1 cellular context compared by ENCODE assay signal in the genomic region with DNA sequence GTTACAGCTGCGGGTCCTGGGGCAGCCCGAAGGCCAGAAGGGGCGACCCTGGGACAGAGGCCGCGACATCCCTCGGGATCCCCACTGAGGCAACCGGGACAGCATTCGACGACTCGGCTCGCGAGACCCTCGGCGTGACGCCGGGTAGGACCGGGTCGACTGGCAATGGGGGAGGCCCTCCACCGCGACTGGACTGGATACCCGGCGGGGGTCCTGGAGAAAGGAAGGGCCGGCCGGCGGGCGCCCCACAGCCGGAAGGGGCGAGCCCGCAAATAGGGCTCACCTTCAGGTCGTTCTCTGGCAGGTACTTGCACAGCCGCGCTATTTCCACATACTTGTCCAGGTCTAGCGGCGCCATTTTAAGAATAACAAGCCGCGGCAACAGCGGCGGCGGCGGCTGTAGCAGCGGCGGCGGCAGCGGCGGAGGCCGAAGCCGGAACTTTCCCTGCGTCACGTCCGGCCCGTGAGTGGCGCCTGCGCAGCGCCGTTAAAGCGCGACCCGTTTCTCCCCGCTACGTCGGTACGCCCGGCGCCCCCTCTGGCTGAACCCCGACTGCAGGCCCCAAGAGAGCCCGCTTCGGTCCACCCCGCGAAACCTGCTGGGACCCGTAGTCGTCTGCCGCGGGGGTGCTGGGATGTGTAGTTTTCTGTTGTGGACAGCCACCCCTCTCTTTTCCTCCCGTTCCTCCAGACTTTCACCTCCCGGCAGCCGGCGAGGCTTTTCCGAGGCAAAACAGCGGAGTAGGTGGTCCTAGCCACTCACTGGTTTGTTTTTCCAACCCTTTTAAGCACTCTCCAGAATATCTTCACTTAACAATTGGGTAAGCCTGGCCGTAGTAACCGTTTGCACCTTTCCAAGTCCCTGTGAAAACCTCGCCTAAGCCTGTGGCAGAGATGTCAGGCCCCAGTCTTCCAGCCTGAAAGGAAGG.
TF ChIP-seq lines count a peak whose summit lies in the region.

A gene (minus strand): TSS at position 443 of the 929 bp plus-strand sequence. CDS start 85 bp downstream, at position 358.

TF ChIP-seq in A549, 52 proteins besides CTCF, POLR2A, EP300 and RAD21 (continued from another document):
- TF ChIP-seq, protein P1, sequence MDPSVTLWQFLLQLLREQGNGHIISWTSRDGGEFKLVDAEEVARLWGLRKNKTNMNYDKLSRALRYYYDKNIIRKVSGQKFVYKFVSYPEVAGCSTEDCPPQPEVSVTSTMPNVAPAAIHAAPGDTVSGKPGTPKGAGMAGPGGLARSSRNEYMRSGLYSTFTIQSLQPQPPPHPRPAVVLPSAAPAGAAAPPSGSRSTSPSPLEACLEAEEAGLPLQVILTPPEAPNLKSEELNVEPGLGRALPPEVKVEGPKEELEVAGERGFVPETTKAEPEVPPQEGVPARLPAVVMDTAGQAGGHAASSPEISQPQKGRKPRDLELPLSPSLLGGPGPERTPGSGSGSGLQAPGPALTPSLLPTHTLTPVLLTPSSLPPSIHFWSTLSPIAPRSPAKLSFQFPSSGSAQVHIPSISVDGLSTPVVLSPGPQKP (IDR thresholded peaks at IDR 0.05; ENCODE audit: low read depth, low read length), result no peak
- TF ChIP-seq POLR2AphosphoS2 (conservative IDR thresholded peaks at IDR 0.05; ENCODE audit: low read length) (no peak), JUNB (IDR thresholded peaks at IDR 0.05) (no peak), HEYL (CRISPR knock-in tag; IDR thresholded peaks at IDR 0.05) (no peak), ZNF302 (CRISPR knock-in tag; IDR thresholded peaks at IDR 0.05) (no peak), ZFP36 (IDR thresholded peaks at IDR 0.05; ENCODE audit: borderline replicate concordance, partially characterized antibody) (no peak), GATA3 (IDR thresholded peaks at IDR 0.05; ENCODE audit: borderline replicate concordance) (no peak), JUN (IDR thresholded peaks at IDR 0.05) (peak; percentile 48 to 90; a peak in 4 of 5 replicates), KDM5A (IDR thresholded peaks at IDR 0.05) (peak; percentile 33; the same call in 1 of the 2 replicates), PHF8 (IDR thresholded peaks at IDR 0.05; ENCODE audit: borderline replicate concordance, low read depth) (peak; percentile 70), TFCP2L1 (CRISPR knock-in tag; IDR thresholded peaks at IDR 0.05) (no peak; the same call in 1 of the 2 replicates), CHD2 (IDR thresholded peaks at IDR 0.05; ENCODE audit: low read length, partially characterized antibody) (no peak), CBX2 (IDR thresholded peaks at IDR 0.05; ENCODE audit: borderline replicate concordance, low read depth) (no peak), ESRRA (IDR thresholded peaks at IDR 0.05; ENCODE audit: borderline replicate concordance, low read length) (no peak), ZC3H11A (IDR thresholded peaks at IDR 0.05) (no peak), RARB (CRISPR knock-in tag; IDR thresholded peaks at IDR 0.05) (no peak), FOXS1 (CRISPR knock-in tag; IDR thresholded peaks at IDR 0.05) (no peak), KDM1A (IDR thresholded peaks at IDR 0.05; ENCODE audit: low read depth) (no peak), SMC3 (IDR thresholded peaks at IDR 0.05) (peak; percentile 26; the same call in 2 of the 3 replicates), TP53 (CRISPR knock-in tag; IDR thresholded peaks at IDR 0.05) (peak; percentile 5; the same call in 1 of the 2 replicates), FOSL2 (IDR thresholded peaks at IDR 0.05) (no peak), FOSL2 (CRISPR knock-in tag; IDR thresholded peaks at IDR 0.05) (no peak)
- TF ChIP-seq, protein P2, sequence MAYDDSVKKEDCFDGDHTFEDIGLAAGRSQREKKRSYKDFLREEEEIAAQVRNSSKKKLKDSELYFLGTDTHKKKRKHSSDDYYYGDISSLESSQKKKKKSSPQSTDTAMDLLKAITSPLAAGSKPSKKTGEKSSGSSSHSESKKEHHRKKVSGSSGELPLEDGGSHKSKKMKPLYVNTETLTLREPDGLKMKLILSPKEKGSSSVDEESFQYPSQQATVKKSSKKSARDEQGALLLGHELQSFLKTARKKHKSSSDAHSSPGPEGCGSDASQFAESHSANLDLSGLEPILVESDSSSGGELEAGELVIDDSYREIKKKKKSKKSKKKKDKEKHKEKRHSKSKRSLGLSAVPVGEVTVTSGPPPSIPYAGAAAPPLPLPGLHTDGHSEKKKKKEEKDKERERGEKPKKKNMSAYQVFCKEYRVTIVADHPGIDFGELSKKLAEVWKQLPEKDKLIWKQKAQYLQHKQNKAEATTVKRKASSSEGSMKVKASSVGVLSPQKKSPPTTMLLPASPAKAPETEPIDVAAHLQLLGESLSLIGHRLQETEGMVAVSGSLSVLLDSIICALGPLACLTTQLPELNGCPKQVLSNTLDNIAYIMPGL (CRISPR knock-in tag; IDR thresholded peaks at IDR 0.05; ENCODE audit: borderline replicate concordance), result peak; percentile 30; the same call in 1 of the 2 replicates
- TF ChIP-seq, protein P3, sequence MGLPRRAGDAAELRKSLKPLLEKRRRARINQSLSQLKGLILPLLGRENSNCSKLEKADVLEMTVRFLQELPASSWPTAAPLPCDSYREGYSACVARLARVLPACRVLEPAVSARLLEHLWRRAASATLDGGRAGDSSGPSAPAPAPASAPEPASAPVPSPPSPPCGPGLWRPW (IDR thresholded peaks at IDR 0.05), result no peak
- TF ChIP-seq, protein P4, sequence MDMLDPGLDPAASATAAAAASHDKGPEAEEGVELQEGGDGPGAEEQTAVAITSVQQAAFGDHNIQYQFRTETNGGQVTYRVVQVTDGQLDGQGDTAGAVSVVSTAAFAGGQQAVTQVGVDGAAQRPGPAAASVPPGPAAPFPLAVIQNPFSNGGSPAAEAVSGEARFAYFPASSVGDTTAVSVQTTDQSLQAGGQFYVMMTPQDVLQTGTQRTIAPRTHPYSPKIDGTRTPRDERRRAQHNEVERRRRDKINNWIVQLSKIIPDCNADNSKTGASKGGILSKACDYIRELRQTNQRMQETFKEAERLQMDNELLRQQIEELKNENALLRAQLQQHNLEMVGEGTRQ (IDR thresholded peaks at IDR 0.05), result no peak
- TF ChIP-seq, protein P5, sequence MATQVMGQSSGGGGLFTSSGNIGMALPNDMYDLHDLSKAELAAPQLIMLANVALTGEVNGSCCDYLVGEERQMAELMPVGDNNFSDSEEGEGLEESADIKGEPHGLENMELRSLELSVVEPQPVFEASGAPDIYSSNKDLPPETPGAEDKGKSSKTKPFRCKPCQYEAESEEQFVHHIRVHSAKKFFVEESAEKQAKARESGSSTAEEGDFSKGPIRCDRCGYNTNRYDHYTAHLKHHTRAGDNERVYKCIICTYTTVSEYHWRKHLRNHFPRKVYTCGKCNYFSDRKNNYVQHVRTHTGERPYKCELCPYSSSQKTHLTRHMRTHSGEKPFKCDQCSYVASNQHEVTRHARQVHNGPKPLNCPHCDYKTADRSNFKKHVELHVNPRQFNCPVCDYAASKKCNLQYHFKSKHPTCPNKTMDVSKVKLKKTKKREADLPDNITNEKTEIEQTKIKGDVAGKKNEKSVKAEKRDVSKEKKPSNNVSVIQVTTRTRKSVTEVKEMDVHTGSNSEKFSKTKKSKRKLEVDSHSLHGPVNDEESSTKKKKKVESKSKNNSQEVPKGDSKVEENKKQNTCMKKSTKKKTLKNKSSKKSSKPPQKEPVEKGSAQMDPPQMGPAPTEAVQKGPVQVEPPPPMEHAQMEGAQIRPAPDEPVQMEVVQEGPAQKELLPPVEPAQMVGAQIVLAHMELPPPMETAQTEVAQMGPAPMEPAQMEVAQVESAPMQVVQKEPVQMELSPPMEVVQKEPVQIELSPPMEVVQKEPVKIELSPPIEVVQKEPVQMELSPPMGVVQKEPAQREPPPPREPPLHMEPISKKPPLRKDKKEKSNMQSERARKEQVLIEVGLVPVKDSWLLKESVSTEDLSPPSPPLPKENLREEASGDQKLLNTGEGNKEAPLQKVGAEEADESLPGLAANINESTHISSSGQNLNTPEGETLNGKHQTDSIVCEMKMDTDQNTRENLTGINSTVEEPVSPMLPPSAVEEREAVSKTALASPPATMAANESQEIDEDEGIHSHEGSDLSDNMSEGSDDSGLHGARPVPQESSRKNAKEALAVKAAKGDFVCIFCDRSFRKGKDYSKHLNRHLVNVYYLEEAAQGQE (IDR thresholded peaks at IDR 0.05), result no peak
